In genomic region chr7:131890191-131890590, GRCh38 we compare ENCODE assay signal across 19 cellular contexts.
DNase-seq lines count a peak whose midpoint lies in the region; TF ChIP-seq lines count a peak whose summit lies in the region.
"Had no signal": no experiment of that assay in that cellular context is flagged by ENCODE, and none has a peak within 500 bp of the region (broad histone marks: within the 10 kb centered on the region; RNA-seq: fewer than 3 reads in every experiment).

No MANE protein-coding gene starts in this region.

- no peaks in the 10 kb centered on the region for H4K20me1 ChIP-seq in osteoblast (ENCODE audit: insufficient read depth, low read length)

- H3K4me3 ChIP-seq in breast epithelium (no peak overlapping the region), osteoblast (ENCODE audit: insufficient read depth, low read length) (no peak overlapping the region)
- H3K4me3 ChIP-seq: thoracic aorta had no signal

- no peaks in the 10 kb centered on the region for H3K4me1 ChIP-seq in breast epithelium
- peaks cover 13% of the 10 kb centered on the region for H3K4me1 ChIP-seq in osteoblast (ENCODE audit: insufficient read depth, low read length)
- H3K4me1 ChIP-seq: parathyroid adenoma had no signal

- intact Hi-C loops in breast epithelium (cut with DNase I; ENCODE audit: low total_unique reads) = no loop called here

- no peak overlapping the region for H2AFZ ChIP-seq in osteoblast (ENCODE audit: low read length)
- H2AFZ ChIP-seq: parathyroid adenoma had no signal

- H3K27me3 ChIP-seq in breast epithelium (peaks cover 0 to 9% of the 10 kb centered on the region in 2 donors), osteoblast (ENCODE audit: insufficient read depth, low read length) (peaks cover 7% of the 10 kb centered on the region)

- H3K27ac ChIP-seq in breast epithelium (no peak overlapping the region), osteoblast (ENCODE audit: low read depth, low read length) (no peak overlapping the region)
- H3K27ac ChIP-seq: parathyroid adenoma, thoracic aorta had no signal

- no peak for TF ChIP-seq CTCF in breast epithelium (IDR thresholded peaks at IDR 0.05)
- TF ChIP-seq CTCF in osteoblast (IDR thresholded peaks at IDR 0.05; ENCODE audit: extremely low read depth, low read depth, low read length) = no peak

- H3K9me3 ChIP-seq in breast epithelium = peaks cover 0 to 12% of the 10 kb centered on the region in 2 donors
- peaks cover 3% of the 10 kb centered on the region for H3K9me3 ChIP-seq in osteoblast (ENCODE audit: low read depth, low read length)

- no peaks in the 10 kb centered on the region for H3K79me2 ChIP-seq in osteoblast (ENCODE audit: insufficient read depth, low read length)
- H3K79me2 ChIP-seq: parathyroid adenoma had no signal

- H3K36me3 ChIP-seq in breast epithelium (no peaks in the 10 kb centered on the region), osteoblast (ENCODE audit: insufficient read depth, low read length) (no peaks in the 10 kb centered on the region)
- H3K36me3 ChIP-seq: thoracic aorta had no signal

- H3K4me2 ChIP-seq in osteoblast (ENCODE audit: insufficient read depth, low read length) = no peak overlapping the region

- TF ChIP-seq POLR2A in breast epithelium (IDR thresholded peaks at IDR 0.05) = no peak

- peak; percentile 33 for DNase-seq in Daoy (ENCODE audit: low read depth)
- DNase-seq in NCI-H1092 (lab: John Stamatoyannopoulos, UW) = peak; percentile 28
- DNase-seq in UCSD-AML1 (lab: John Stamatoyannopoulos, UW; ENCODE audit: unreplicated experiment) = peak; percentile 12
- peak; percentile 12 for DNase-seq in mucosa of gallbladder (ENCODE audit: low spot score)
- no peak for DNase-seq in NCI-H82 treated with DMSO at 0.1 percent for 48 hours (lab: John Stamatoyannopoulos, UW; ENCODE audit: unreplicated experiment)
- DNase-seq in breast epithelium (ENCODE audit: low spot score in 2 of 2) = no peak
- no peak for DNase-seq in osteoblast (ENCODE audit: insufficient read length, low spot score, missing footprints)
- DNase-seq: activated CD4-positive, alpha-beta T cell treated with anti-CD3 and anti-CD28 coated beads, Interleukin-2, amount 10 ng/mL, durations not matched to agents 7 days and 5 days; CD8-positive, alpha-beta memory T cell; effector CD8-positive, alpha-beta T cell; GOT3; kidney glomerular epithelial cell; NCI-H1694 treated with DMSO at 0.1 percent for 48 hours; NK-92 treated with Interleukin-12 subunit alpha and Interleukin-12 subunit beta, amount 100 ng/mL, for 24 hours; stimulated activated CD4-positive, alpha-beta T cell treated with anti-CD3 and anti-CD28 coated beads, Interleukin-1b, Interleukin-23, amount 100 ng/mL, for 48 hours; stimulated activated naive CD4-positive, alpha-beta T cell; T-helper 1 cell had no signal

Comparison
In these comparisons a context has a peak if more than half of its experiments do, and no peak if none do; other contexts are left out.
1. DNase-seq: peak in Daoy (single experiment), NCI-H1092 (single experiment), UCSD-AML1 (single experiment) and mucosa of gallbladder (single experiment); none in NCI-H82 treated with DMSO at 0.1 percent for 48 hours (single experiment), breast epithelium (0 of 2) and osteoblast (single experiment).